1 cellular context compared by ENCODE assay signal in genomic region chr6:84691978-84692623, GRCh38.
TF ChIP-seq lines count a peak whose summit lies in the region.

No MANE protein-coding gene starts in this region.

TF ChIP-seq in GM23338, 12 proteins besides CTCF, POLR2A, EP300 and RAD21 (continued from another document):
- TF ChIP-seq REST (IDR thresholded peaks at IDR 0.05; ENCODE audit: unreplicated experiment) (no peak), ETS1 (IDR thresholded peaks at IDR 0.05) (no peak), POLR2AphosphoS5 (IDR thresholded peaks at IDR 0.05; ENCODE audit: low read depth) (no peak), CREB1 (CRISPR knock-in tag; IDR thresholded peaks at IDR 0.05; ENCODE audit: low read depth) (no peak), EZH2phosphoT487 (IDR thresholded peaks at IDR 0.05; ENCODE audit: unreplicated experiment) (no peak), JUNB (IDR thresholded peaks at IDR 0.05; ENCODE audit: unreplicated experiment) (no peak), STAT1 (IDR thresholded peaks at IDR 0.05; ENCODE audit: unreplicated experiment) (no peak), EZH2 (IDR thresholded peaks at IDR 0.05; ENCODE audit: low read depth, unreplicated experiment) (no peak), ZNF114 (CRISPR knock-in tag; IDR thresholded peaks at IDR 0.05) (no peak), ZNF331 (CRISPR knock-in tag; IDR thresholded peaks at IDR 0.05; ENCODE audit: low read depth) (no peak), NANOG (IDR thresholded peaks at IDR 0.05; ENCODE audit: borderline replicate concordance) (no peak)
